16 cellular contexts compared by ENCODE assay signal in the genomic region with DNA sequence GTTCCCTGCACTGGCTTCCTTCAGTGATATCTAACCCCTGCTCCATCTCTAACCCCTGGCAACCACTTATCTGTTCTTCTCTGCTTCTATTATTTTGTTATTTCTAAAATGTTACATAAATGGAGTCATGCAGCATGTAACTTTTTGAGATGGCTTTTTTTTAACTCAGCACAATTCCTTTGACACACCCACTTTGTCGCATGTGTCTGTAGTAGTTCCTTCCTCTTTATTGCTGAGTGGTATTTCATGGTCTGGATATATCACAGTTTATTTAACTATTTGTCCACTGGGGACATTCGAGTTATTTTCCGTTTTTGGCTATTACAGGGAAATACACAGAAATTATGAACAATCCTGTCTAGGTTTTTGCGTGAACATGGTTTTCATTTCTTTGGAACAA.
"Had no signal": no experiment of that assay in that cellular context is flagged by ENCODE, and none has a peak within 500 bp of the region (broad histone marks: within the 10 kb centered on the region; RNA-seq: fewer than 3 reads in every experiment).

No MANE protein-coding gene starts in this region.

- H3K4me1 ChIP-seq: gastrocnemius medialis, vagina had no signal

- H3K9me3 ChIP-seq: gastrocnemius medialis, neutrophil, vagina had no signal

- DNase-seq: activated CD4-positive, alpha-beta T cell treated with anti-CD3 and anti-CD28 coated beads, Interleukin-2, amount 10 ng/mL, durations not matched to agents 7 days and 5 days; activated CD4-positive, CD25-positive, alpha-beta regulatory T cell; activated CD8-positive, alpha-beta memory T cell treated with anti-CD3 and anti-CD28 coated beads for 24 hours; activated naive CD4-positive, alpha-beta T cell treated with anti-CD3 and anti-CD28 coated beads for 36 hours; cortex of kidney; effector memory CD4-positive, alpha-beta T cell; gastrocnemius medialis; left ventricle myocardium superior; stimulated activated CD4-positive, alpha-beta T cell treated with anti-CD3 and anti-CD28 coated beads, Interleukin-15, amount 100 ng/mL, for 24 hours; stimulated activated CD4-positive, alpha-beta T cell treated with anti-CD3 and anti-CD28 coated beads, Interleukin-4, amount 100 ng/mL, for 24 hours had no signal

- H3K36me3 ChIP-seq: neutrophil had no signal

- H3K27ac ChIP-seq: epithelial cell of prostate, gastrocnemius medialis, neutrophil, vagina had no signal

- H3K4me3 ChIP-seq: gastrocnemius medialis, vagina had no signal

- H3K4me3 Mint-ChIP-seq: activated CD4-positive, alpha-beta T cell treated with anti-CD3 and anti-CD28 coated beads, Interleukin-2, amount 10 ng/mL, durations not matched to agents 7 days and 5 days; activated naive CD4-positive, alpha-beta T cell treated with anti-CD3 and anti-CD28 coated beads for 36 hours had no signal

- ATAC-seq: gastrocnemius medialis, left ventricle myocardium superior had no signal

- H3K27ac Mint-ChIP-seq: activated CD4-positive, alpha-beta T cell treated with anti-CD3 and anti-CD28 coated beads, Interleukin-2, amount 10 ng/mL, durations not matched to agents 7 days and 5 days; activated naive CD4-positive, alpha-beta T cell treated with anti-CD3 and anti-CD28 coated beads for 36 hours had no signal

- FAIRE-seq: astrocyte, keratinocyte, TTC549 had no signal

- H3K27me3 Mint-ChIP-seq: activated CD4-positive, alpha-beta T cell treated with anti-CD3 and anti-CD28 coated beads, Interleukin-2, amount 10 ng/mL, durations not matched to agents 7 days and 5 days had no signal

- H3K9me3 Mint-ChIP-seq: activated CD4-positive, alpha-beta T cell treated with anti-CD3 and anti-CD28 coated beads, Interleukin-2, amount 10 ng/mL, durations not matched to agents 7 days and 5 days; activated naive CD4-positive, alpha-beta T cell treated with anti-CD3 and anti-CD28 coated beads for 36 hours had no signal

- H3K27me3 ChIP-seq: gastrocnemius medialis, neutrophil, vagina had no signal
